ENCODE assay signal across 2 cellular contexts in genomic region chr5:72438141-72438540, GRCh38.
TF ChIP-seq lines count a peak whose summit lies in the region.

No MANE protein-coding gene starts in this region.

TF ChIP-seq in IMR-90, 13 proteins besides CTCF, POLR2A, EP300 and RAD21:
- TF ChIP-seq SMC3 (IDR thresholded peaks at IDR 0.05; ENCODE audit: low read depth, low read length) (no peak), ELK1 (IDR thresholded peaks at IDR 0.05; ENCODE audit: borderline replicate concordance, low read depth, low read length) (no peak), CHD1 (IDR thresholded peaks at IDR 0.05; ENCODE audit: low read depth, low read length) (no peak), CEBPB (IDR thresholded peaks at IDR 0.05; ENCODE audit: low read depth, low read length) (no peak), USF2 (IDR thresholded peaks at IDR 0.05; ENCODE audit: low read depth, low read length) (no peak), RCOR1 (IDR thresholded peaks at IDR 0.05; ENCODE audit: insufficient replicate concordance, low read length) (no peak), MXI1 (IDR thresholded peaks at IDR 0.05; ENCODE audit: borderline replicate concordance, low read depth, low read length) (no peak), RFX5 (IDR thresholded peaks at IDR 0.05; ENCODE audit: low read depth, low read length) (no peak), BHLHE40 (IDR thresholded peaks at IDR 0.05; ENCODE audit: low read depth, low read length) (no peak), MAZ (IDR thresholded peaks at IDR 0.05; ENCODE audit: borderline replicate concordance, low read depth, low read length) (no peak), MAFK (IDR thresholded peaks at IDR 0.05; ENCODE audit: low read depth, low read length) (no peak), FOS (IDR thresholded peaks at IDR 0.05; ENCODE audit: low read depth, low read length) (no peak), NFE2L2 (IDR thresholded peaks at IDR 0.05; ENCODE audit: low read depth, low read length) (no peak)
TF ChIP-seq in IMR-90: peak in this region for 0.

TF ChIP-seq in H1, 55 proteins besides CTCF, POLR2A, EP300 and RAD21:
- TF ChIP-seq EZH2 (IDR thresholded peaks at IDR 0.05; ENCODE audit: low read depth, low read length, severe bottlenecking) (no peak), ATF2 (IDR thresholded peaks at IDR 0.05; ENCODE audit: low read length) (no peak), CHD1 (IDR thresholded peaks at IDR 0.05; ENCODE audit: low read depth, low read length) (no peak), TCF12 (IDR thresholded peaks at IDR 0.05; ENCODE audit: low read depth, low read length) (no peak), CHD7 (IDR thresholded peaks at IDR 0.05; ENCODE audit: insufficient replicate concordance, low read length) (no peak), JUN (IDR thresholded peaks at IDR 0.05; ENCODE audit: low read depth, low read length) (no peak), USF2 (IDR thresholded peaks at IDR 0.05; ENCODE audit: low read length) (no peak), CEBPB (IDR thresholded peaks at IDR 0.05; ENCODE audit: low read depth, low read length) (no peak), TBP (IDR thresholded peaks at IDR 0.05; ENCODE audit: low read depth, low read length) (no peak), SIX5 (IDR thresholded peaks at IDR 0.05; ENCODE audit: low read depth, low read length) (no peak), BACH1 (IDR thresholded peaks at IDR 0.05; ENCODE audit: low read length) (no peak), NRF1 (IDR thresholded peaks at IDR 0.05; ENCODE audit: low read depth, low read length) (no peak), SAP30 (IDR thresholded peaks at IDR 0.05; ENCODE audit: insufficient read depth, insufficient replicate concordance, low read length) (no peak), NANOG (IDR thresholded peaks at IDR 0.05; ENCODE audit: insufficient read depth, low read depth, low read length, poor library complexity, severe bottlenecking) (no peak), JUND (IDR thresholded peaks at IDR 0.05; ENCODE audit: low read length) (no peak), RBBP5 (IDR thresholded peaks at IDR 0.05; ENCODE audit: borderline replicate concordance, low read depth, low read length) (no peak), KDM5A (IDR thresholded peaks at IDR 0.05; ENCODE audit: low read length) (no peak), MAFK (IDR thresholded peaks at IDR 0.05; ENCODE audit: low read depth, low read length) (no peak), TAF1 (IDR thresholded peaks at IDR 0.05; ENCODE audit: low read depth, low read length) (no peak)
TF ChIP-seq in H1: peak in this region for 0.
